In genomic region chr11:13462928-13463778, GRCh38 we compare ENCODE assay signal across 1 cellular context.
A peak's percentile ranks its signal among the peaks of the same experiment; 100 is the strongest.
TF ChIP-seq lines count a peak whose summit lies in the region.

Gene BTBD10, minus strand, starts transcription at chr11:13463222. Its CDS starts 18,098 bp downstream, at chr11:13445124.

TF ChIP-seq in HepG2, 621 proteins besides CTCF, POLR2A, EP300 and RAD21 (continued from another document and continues in another):
- TF ChIP-seq SNAPC4 (CRISPR knock-in tag; IDR thresholded peaks at IDR 0.05): no peak
- no peak; the same call in 1 of the 2 replicates for TF ChIP-seq LBX2 (CRISPR knock-in tag; IDR thresholded peaks at IDR 0.05; ENCODE audit: borderline replicate concordance)
- TF ChIP-seq ZBTB10 (CRISPR knock-in tag; IDR thresholded peaks at IDR 0.05; ENCODE audit: borderline replicate concordance): no peak
- no peak for TF ChIP-seq GPBP1L1 (CRISPR knock-in tag; IDR thresholded peaks at IDR 0.05)
- TF ChIP-seq TCF7 (IDR thresholded peaks at IDR 0.05; ENCODE audit: low read depth): no peak
- TF ChIP-seq MAF1 (CRISPR knock-in tag; IDR thresholded peaks at IDR 0.05; ENCODE audit: borderline replicate concordance): no peak
- peak; percentile 59 for TF ChIP-seq TEAD3 (CRISPR knock-in tag; optimal IDR thresholded peaks at IDR 0.05; ENCODE audit: borderline replicate concordance)
- 0 out of 2 replicates have a peak, but pooled peaks have one; percentile 66 for TF ChIP-seq AHR (CRISPR knock-in tag; IDR thresholded peaks at IDR 0.05)
- TF ChIP-seq MTERF4 (CRISPR knock-in tag; IDR thresholded peaks at IDR 0.05): no peak
- TF ChIP-seq ZNF232 (CRISPR knock-in tag; IDR thresholded peaks at IDR 0.05; ENCODE audit: borderline replicate concordance): no peak; the same call in 1 of the 2 replicates
- no peak for TF ChIP-seq ZNF235 (CRISPR knock-in tag; IDR thresholded peaks at IDR 0.05; ENCODE audit: borderline replicate concordance)
- TF ChIP-seq RBM22 (optimal IDR thresholded peaks at IDR 0.05; ENCODE audit: low read length): peak; percentile 38
- TF ChIP-seq NFE2 (CRISPR knock-in tag; IDR thresholded peaks at IDR 0.05): no peak
- 0 out of 2 replicates have a peak, but pooled peaks have one; percentile 94 for TF ChIP-seq SP140L (CRISPR knock-in tag; IDR thresholded peaks at IDR 0.05; ENCODE audit: borderline replicate concordance)
- no peak for TF ChIP-seq ATM (IDR thresholded peaks at IDR 0.05; ENCODE audit: borderline replicate concordance)
- TF ChIP-seq ZNF317 (CRISPR knock-in tag; IDR thresholded peaks at IDR 0.05): 0 out of 2 replicates have a peak, but pooled peaks have one; percentile 20
- TF ChIP-seq HBP1 (CRISPR knock-in tag; IDR thresholded peaks at IDR 0.05; ENCODE audit: low read depth): no peak; the same call in 1 of the 2 replicates
- TF ChIP-seq MAZ (IDR thresholded peaks at IDR 0.05; ENCODE audit: borderline replicate concordance, low read depth, low read length): no peak
- TF ChIP-seq MAZ (CRISPR knock-in tag; IDR thresholded peaks at IDR 0.05; ENCODE audit: low read depth): no peak
- TF ChIP-seq NBN (conservative IDR thresholded peaks at IDR 0.05): no peak
- TF ChIP-seq GABPA (IDR thresholded peaks at IDR 0.05; ENCODE audit: low read depth, low read length): no peak
- 0 out of 2 replicates have a peak, but pooled peaks have one; percentile 26 for TF ChIP-seq GABPA (CRISPR knock-in tag; IDR thresholded peaks at IDR 0.05; ENCODE audit: low read depth)
- TF ChIP-seq ZNF747 (CRISPR knock-in tag; IDR thresholded peaks at IDR 0.05; ENCODE audit: borderline replicate concordance): no peak
- TF ChIP-seq ZSCAN12 (CRISPR knock-in tag; IDR thresholded peaks at IDR 0.05): 0 out of 2 replicates have a peak, but pooled peaks have one; percentile 35
- TF ChIP-seq NR0B2 (CRISPR knock-in tag; IDR thresholded peaks at IDR 0.05): no peak
- peak; percentile 93 for TF ChIP-seq DRAP1 (CRISPR knock-in tag; IDR thresholded peaks at IDR 0.05)
- peak; percentile 45; the same call in 1 of the 2 replicates for TF ChIP-seq FOSL2 (CRISPR knock-in tag; IDR thresholded peaks at IDR 0.05)
- TF ChIP-seq ZNF577 (CRISPR knock-in tag; IDR thresholded peaks at IDR 0.05; ENCODE audit: borderline replicate concordance, low read depth): 0 out of 2 replicates have a peak, but pooled peaks have one; percentile 57
- no peak for TF ChIP-seq PBX3 (CRISPR knock-in tag; IDR thresholded peaks at IDR 0.05; ENCODE audit: borderline replicate concordance)
- peak; percentile 64; the same call in 1 of the 2 replicates for TF ChIP-seq ZNF225 (CRISPR knock-in tag; IDR thresholded peaks at IDR 0.05)
- TF ChIP-seq LRRFIP1 (CRISPR knock-in tag; conservative IDR thresholded peaks at IDR 0.05): no peak
- peak; percentile 50; the same call in 1 of the 2 replicates for TF ChIP-seq ZSCAN25 (CRISPR knock-in tag; IDR thresholded peaks at IDR 0.05)
- 0 out of 2 replicates have a peak, but pooled peaks have one; percentile 66 for TF ChIP-seq ZNF354B (CRISPR knock-in tag; IDR thresholded peaks at IDR 0.05)
- no peak for TF ChIP-seq FOSL1 (CRISPR knock-in tag; IDR thresholded peaks at IDR 0.05; ENCODE audit: borderline replicate concordance)
- 0 out of 2 replicates have a peak, but pooled peaks have one; percentile 68 for TF ChIP-seq ZNF773 (CRISPR knock-in tag; IDR thresholded peaks at IDR 0.05; ENCODE audit: borderline replicate concordance)
- TF ChIP-seq ZNF782 (CRISPR knock-in tag; IDR thresholded peaks at IDR 0.05; ENCODE audit: borderline replicate concordance): no peak
- TF ChIP-seq ZSCAN29 (CRISPR knock-in tag; conservative IDR thresholded peaks at IDR 0.05): no peak; the same call in 1 of the 2 replicates
- no peak for TF ChIP-seq XRCC5 (optimal IDR thresholded peaks at IDR 0.05; ENCODE audit: low read length)
- TF ChIP-seq ZMYM2 (CRISPR knock-in tag; IDR thresholded peaks at IDR 0.05): 0 out of 2 replicates have a peak, but pooled peaks have one; percentile 31
- TF ChIP-seq ZIK1 (CRISPR knock-in tag; IDR thresholded peaks at IDR 0.05; ENCODE audit: borderline replicate concordance, low read depth): peak; percentile 70
- 0 out of 2 replicates have a peak, but pooled peaks have one; percentile 37 for TF ChIP-seq ZBTB43 (CRISPR knock-in tag; conservative IDR thresholded peaks at IDR 0.05)
